In the genomic region with DNA sequence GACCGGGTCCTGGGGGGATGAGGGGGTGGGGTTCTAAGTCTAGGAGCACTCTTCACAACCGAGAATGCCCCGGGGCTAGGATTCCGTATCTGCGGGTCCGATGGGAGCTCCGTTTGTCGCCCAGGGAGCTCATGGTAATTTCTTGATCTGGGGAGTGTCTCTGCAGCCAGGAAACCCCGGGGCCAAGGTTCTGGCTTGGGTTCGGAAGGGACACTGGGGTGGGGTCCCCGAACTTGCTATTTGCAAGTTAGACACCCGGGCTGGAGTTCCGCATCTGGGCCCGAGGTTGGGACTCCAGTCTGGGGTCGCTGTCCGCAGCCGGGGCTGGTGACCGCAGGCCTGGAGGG, we compare ENCODE assay signal across 8 cellular contexts. TPM values are rescaled to one million over a fixed set of nuclear protein-coding genes. Genes with fewer than 3 reads are reported as not detected.
DNase-seq lines count a peak whose midpoint lies in the region; ATAC-seq and TF ChIP-seq lines count a peak whose summit lies in the region.

No MANE protein-coding gene starts in this region.

- no peak overlapping the region for H3K27ac ChIP-seq in MM.1S (ENCODE audit: low read length)
- H3K27ac ChIP-seq in dorsolateral prefrontal cortex: peak overlapping the region in 56 of 59 donors; percentile 77 to 98 (median 91)
- peak overlapping the region; percentile 39 for H3K27ac ChIP-seq in neural cell (ENCODE audit: low read length)

- H4K20me1 ChIP-seq in MM.1S (ENCODE audit: insufficient read depth, low read length) (no peaks in the 10 kb centered on the region), neural cell (ENCODE audit: insufficient read depth) (no peaks in the 10 kb centered on the region)

- TF ChIP-seq EP300 in neural cell (conservative IDR thresholded peaks at IDR 0.05; ENCODE audit: poor library complexity, severe bottlenecking): no peak

- no peak for ATAC-seq in HG02623 (IDR thresholded peaks at IDR 0.05; ENCODE audit: unreplicated experiment)

- no peaks in the 10 kb centered on the region for H3K36me3 ChIP-seq in MM.1S (replicated peaks; ENCODE audit: insufficient read depth, low read length)
- H3K36me3 ChIP-seq in neural cell (ENCODE audit: insufficient read depth, low read length): no peaks in the 10 kb centered on the region

- H3F3A ChIP-seq in MM.1S (ENCODE audit: insufficient read depth, low read length) (no peaks in the 10 kb centered on the region), neural cell (ENCODE audit: insufficient read depth, low read length, poor library complexity, severe bottlenecking) (no peaks in the 10 kb centered on the region)

- intact Hi-C loops in dorsolateral prefrontal cortex (cut with DNase I): loop anchor here (1.0 to 5.0 kb wide), 3 partner anchors 14 to 37 kb away; no protein-coding TSS in a partner anchor

- H3K9me2 ChIP-seq in MM.1S (replicated peaks; ENCODE audit: insufficient read depth, low read length): no peaks in the 10 kb centered on the region
- no peaks in the 10 kb centered on the region for H3K9me2 ChIP-seq in neural cell (ENCODE audit: insufficient read depth, low read length)

- H3K79me2 ChIP-seq in MM.1S (ENCODE audit: low read length) (peaks cover 35% of the 10 kb centered on the region), neural cell (replicated peaks; ENCODE audit: insufficient read depth, low read length) (peaks cover 17% of the 10 kb centered on the region)

- H2AFZ ChIP-seq in MM.1S (ENCODE audit: low read length) (peak overlapping the region; percentile 68), neural cell (ENCODE audit: low read depth, low read length) (peak overlapping the region; percentile 73)

- peak overlapping the region; percentile 87 for H3K4me2 ChIP-seq in MM.1S (ENCODE audit: low read depth, low read length)
- peak overlapping the region; percentile 98 for H3K4me2 ChIP-seq in neural cell (ENCODE audit: low read length)

- H3K4me1 ChIP-seq in MM.1S (ENCODE audit: low read length): peaks cover 6% of the 10 kb centered on the region; the same call in 1 of the 2 replicates

- TF ChIP-seq CTCF in MM.1S (IDR thresholded peaks at IDR 0.05; ENCODE audit: low read length) (no peak), dorsolateral prefrontal cortex (IDR thresholded peaks at IDR 0.05 in 54 of 56, conservative IDR thresholded peaks at IDR 0.05 in 2 of 56; ENCODE audit: low read depth in 1 of 56, partially characterized antibody in 56 of 56) (peak in 2 of 56 donors; percentile 1 to 4), neural cell (IDR thresholded peaks at IDR 0.05; ENCODE audit: poor library complexity, severe bottlenecking) (no peak)

- H3K27me3 ChIP-seq in MM.1S (replicated peaks; ENCODE audit: insufficient read depth, low read length) (0 out of 2 replicates have a peak, but pooled peaks cover 2% of the 10 kb centered on the region), dorsolateral prefrontal cortex (no peaks in the 10 kb centered on the region), neural cell (ENCODE audit: insufficient read depth, low read depth, low read length) (no peaks in the 10 kb centered on the region)

- no peak for TF ChIP-seq RAD21 in neural cell (conservative IDR thresholded peaks at IDR 0.05)

- H3K4me3 ChIP-seq in MM.1S (ENCODE audit: low read length) (peak overlapping the region; percentile 96), dorsolateral prefrontal cortex (peak overlapping the region; percentile 51 to 100 (median 97)), neural cell (ENCODE audit: low read length) (peak overlapping the region; percentile 94)

- DNase-seq in DMS53 (lab: John Stamatoyannopoulos, UW) (peak; percentile 60), DMS53 treated with DMSO at 0.1 percent for 48 hours (lab: John Stamatoyannopoulos, UW; ENCODE audit: unreplicated experiment) (no peak), MM.1S (no peak), dorsolateral prefrontal cortex (peak in 1 of 10 donors; percentile 14), COLO829 (ENCODE audit: low spot score) (no peak), cortex of kidney (lab: John Stamatoyannopoulos, UW) (no peak)

- no peaks in the 10 kb centered on the region for H3K9me3 ChIP-seq in MM.1S (replicated peaks; ENCODE audit: insufficient read depth, low read length)
- H3K9me3 ChIP-seq in neural cell (ENCODE audit: low read length): no peaks in the 10 kb centered on the region

- peak overlapping the region; percentile 78 for H3K9ac ChIP-seq in MM.1S (ENCODE audit: low read length)
- H3K9ac ChIP-seq in neural cell (ENCODE audit: low read length): peak overlapping the region; percentile 85

TF ChIP-seq in neural cell, 6 proteins besides CTCF, POLR2A, EP300 and RAD21:
- no peak for TF ChIP-seq REST (IDR thresholded peaks at IDR 0.05; ENCODE audit: borderline replicate concordance)
- TF ChIP-seq POLR2AphosphoS5 (IDR thresholded peaks at IDR 0.05): no peak
- no peak for TF ChIP-seq MXI1 (conservative IDR thresholded peaks at IDR 0.05; ENCODE audit: poor library complexity, severe bottlenecking)
- no peak for TF ChIP-seq TAF1 (IDR thresholded peaks at IDR 0.05; ENCODE audit: low read depth)
- TF ChIP-seq EZH2 (IDR thresholded peaks at IDR 0.05; ENCODE audit: borderline replicate concordance, insufficient read depth, low read length, poor library complexity, severe bottlenecking): no peak
- no peak for TF ChIP-seq SMC3 (conservative IDR thresholded peaks at IDR 0.05; ENCODE audit: poor library complexity)

RNA-seq across cellular contexts. Expression of gene PEDS1, which starts 0.4 kb away (rescaled TPM):
- total RNA-seq in dorsolateral prefrontal cortex: 10 to 100 TPM; 14.7 to 51.9 (median 24.0) TPM
- polyA plus RNA-seq in neural cell: 10.0 and 16.5 TPM in 2 replicates
- 19.8 and 20.2 TPM in 2 replicates for polyA minus RNA-seq in neural cell

RNA-seq across cellular contexts. Expression of gene CEBPB, which starts 37.5 kb away (rescaled TPM):
- total RNA-seq in dorsolateral prefrontal cortex: 100 to 1,000 TPM in 1 of 120 experiments, 10 to 100 TPM in 119; 14.0 to 106 (median 35.0) TPM
- 0.59 and 0.94 TPM in 2 replicates for polyA plus RNA-seq in neural cell
- 0.97 and 1.0 TPM in 2 replicates for polyA minus RNA-seq in neural cell

RNA-seq across cellular contexts. Expression of gene UBE2V1, which starts 40.2 kb away (rescaled TPM):
- 100 to 1,000 TPM in 113 of 120 experiments, 10 to 100 TPM in 7; 81.1 to 180 (median 135) TPM for total RNA-seq in dorsolateral prefrontal cortex
- 34.4 and 44.2 TPM in 2 replicates for polyA plus RNA-seq in neural cell
- polyA minus RNA-seq in neural cell: 58.4 and 70.0 TPM in 2 replicates
